ENCODE assay signal across 8 cellular contexts in the genomic region with DNA sequence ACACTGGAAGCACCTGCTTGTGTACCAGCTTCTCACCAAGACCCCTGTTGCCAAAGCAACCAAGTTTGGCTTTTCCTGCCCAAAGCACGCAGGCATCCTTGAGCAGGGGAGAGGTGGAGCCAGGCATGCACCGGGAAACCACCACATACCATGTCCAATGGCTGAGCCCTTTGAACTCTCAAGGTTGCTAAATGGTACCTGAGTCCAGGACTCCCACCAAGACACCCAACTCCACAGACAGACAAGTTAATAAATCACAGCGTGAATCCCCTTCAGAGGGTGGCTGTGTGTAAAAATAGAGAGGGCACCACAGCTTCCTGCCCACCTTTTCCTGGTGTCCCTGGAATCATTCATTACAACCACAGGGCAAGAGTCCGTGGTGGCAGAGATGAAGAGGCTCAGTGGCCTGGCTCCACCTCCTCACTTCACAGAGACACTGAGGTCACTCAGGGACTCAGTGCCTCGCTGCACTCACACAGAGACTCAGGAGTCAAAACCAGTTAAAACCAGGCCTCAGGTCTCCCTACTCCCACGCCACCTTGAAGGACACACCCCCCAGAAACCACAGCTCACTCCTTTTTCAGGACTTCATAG.
DNase-seq lines count a peak whose midpoint lies in the region; ATAC-seq and TF ChIP-seq lines count a peak whose summit lies in the region.

No MANE protein-coding gene starts in this region.

- H3K4me3 Mint-ChIP-seq in glutamatergic neuron (ENCODE audit: unreplicated experiment) (no peak overlapping the region), endodermal cell (no peak overlapping the region)

- DNase-seq in glutamatergic neuron (no peak), SKM-1 treated with dmso at 0.1 percent for 144 hours (lab: John Stamatoyannopoulos, UW; ENCODE audit: unreplicated experiment) (no peak), AML-193 (lab: John Stamatoyannopoulos, UW) (no peak), Right ventricle myocardium inferior (ENCODE audit: missing footprints) (no peak), endodermal cell (no peak)

- H3K36me3 ChIP-seq in endodermal cell (ENCODE audit: control insufficient read depth, insufficient read depth, low read length): no peaks in the 10 kb centered on the region

- H3K36me3 Mint-ChIP-seq in glutamatergic neuron (ENCODE audit: unreplicated experiment) (no peaks in the 10 kb centered on the region), endodermal cell (ENCODE audit: low read depth) (no peaks in the 10 kb centered on the region)

- ATAC-seq in GM18498 (IDR thresholded peaks at IDR 0.05; ENCODE audit: unreplicated experiment) (peak; percentile 73), GM19452 (IDR thresholded peaks at IDR 0.05; ENCODE audit: unreplicated experiment) (peak; percentile 71), HG03159 (IDR thresholded peaks at IDR 0.05; ENCODE audit: unreplicated experiment) (peak; percentile 60), Right ventricle myocardium inferior (no peak)

- H3K9me3 ChIP-seq in endodermal cell (ENCODE audit: control insufficient read depth, low read length): no peaks in the 10 kb centered on the region

- TF ChIP-seq CTCF in glutamatergic neuron (IDR thresholded peaks at IDR 0.05; ENCODE audit: partially characterized antibody, unreplicated experiment) (no peak), endodermal cell (conservative IDR thresholded peaks at IDR 0.05) (no peak)

- peaks cover 12% of the 10 kb centered on the region for H3K9me3 Mint-ChIP-seq in glutamatergic neuron (ENCODE audit: unreplicated experiment)
- H3K9me3 Mint-ChIP-seq in endodermal cell: peaks cover 3% of the 10 kb centered on the region

- intact Hi-C loops in Right ventricle myocardium inferior (cut with DNase I): no loop called here

- no peaks in the 10 kb centered on the region for H3K27me3 ChIP-seq in endodermal cell (ENCODE audit: control insufficient read depth, insufficient read depth, low read length, poor library complexity, severe bottlenecking)

- H3K4me3 ChIP-seq in endodermal cell (ENCODE audit: low read length): no peak overlapping the region

- H3K27ac Mint-ChIP-seq in glutamatergic neuron (ENCODE audit: unreplicated experiment) (peak overlapping the region; percentile 38), endodermal cell (no peak overlapping the region)

- no peak overlapping the region for H3K9ac ChIP-seq in endodermal cell (ENCODE audit: extremely low read depth, low read length, poor library complexity, severe bottlenecking)

- H3K4me1 Mint-ChIP-seq in glutamatergic neuron (ENCODE audit: low read depth, unreplicated experiment) (peaks cover 63% of the 10 kb centered on the region), endodermal cell (peaks cover 19% of the 10 kb centered on the region)

- peaks cover 4% of the 10 kb centered on the region for H3K4me1 ChIP-seq in endodermal cell (ENCODE audit: control insufficient read depth, insufficient read depth, low read length)

- WGBS in endodermal cell (ENCODE audit: insufficient coverage in 1 of 2, insufficient read length in 1 of 2), 2 experiments: 91 to 95% methylated on average over 3 to 6 of the region's 6 CpGs

- peaks cover 13% of the 10 kb centered on the region for H3K27me3 Mint-ChIP-seq in glutamatergic neuron (ENCODE audit: unreplicated experiment)
- H3K27me3 Mint-ChIP-seq in endodermal cell (ENCODE audit: insufficient read depth): peaks cover 24% of the 10 kb centered on the region

- no peak overlapping the region for H3K27ac ChIP-seq in endodermal cell (ENCODE audit: low read depth, low read length)
